ENCODE assay signal across 8 cellular contexts in genomic region chr15:51783967-51784366, GRCh38. TPM values are rescaled to one million over a fixed set of nuclear protein-coding genes. Genes with fewer than 3 reads are reported as not detected.
"Had no signal": no experiment of that assay in that cellular context is flagged by ENCODE, and none has a peak within 500 bp of the region (broad histone marks: within the 10 kb centered on the region; RNA-seq: fewer than 3 reads in every experiment).

No MANE protein-coding gene starts in this region.

- DNase-seq: GDM1, GF-D8 had no signal

- H3K4me3 ChIP-seq: GM12878 had no signal

- FAIRE-seq: G401.6, GM12878, GM12891, GM12892, GM18507 had no signal

- ATAC-seq: GM12878 had no signal

RNA-seq across cellular contexts. Expression of gene LYSMD2, which starts 46.5 kb away (rescaled TPM):
- total RNA-seq: G401 had no signal
